Comparison of ENCODE assay signal across 16 cellular contexts in the genomic region with DNA sequence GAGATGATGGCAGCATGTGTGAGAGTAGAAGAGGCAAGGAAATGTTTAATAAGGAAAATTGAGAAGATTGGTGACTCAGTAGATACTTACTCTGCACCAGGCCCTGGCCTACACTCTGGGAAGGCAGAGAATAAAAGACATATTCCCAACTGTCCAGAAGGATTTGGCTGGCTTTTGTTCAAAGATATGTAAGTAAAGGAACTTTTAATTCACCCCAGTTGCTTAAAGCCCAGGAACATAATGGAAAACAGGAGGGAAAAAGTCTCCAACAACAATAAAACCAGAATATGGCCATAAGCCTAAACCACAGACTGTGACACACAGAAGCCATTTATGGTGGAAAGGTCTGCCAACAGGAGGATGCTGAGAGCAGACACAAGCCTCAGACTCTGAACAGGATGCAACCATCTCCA.
DNase-seq lines count a peak whose midpoint lies in the region; ATAC-seq, FAIRE-seq and TF ChIP-seq lines count a peak whose summit lies in the region.
"Had no signal": no experiment of that assay in that cellular context is flagged by ENCODE, and none has a peak within 500 bp of the region (broad histone marks: within the 10 kb centered on the region; RNA-seq: fewer than 3 reads in every experiment).

No MANE protein-coding gene starts in this region.

- H3K27ac Mint-ChIP-seq in astrocyte (ENCODE audit: unreplicated experiment), result no peak overlapping the region
- H3K27ac Mint-ChIP-seq in type B pancreatic cell, result no peak overlapping the region
- H3K27ac Mint-ChIP-seq: B cell had no signal

- DNase-seq in GM03348 (ENCODE audit: low spot score) (peak; percentile 56), astrocyte (ENCODE audit: low read depth) (peak; percentile 77), left ventricle myocardium inferior (no peak), smooth muscle cell (lab: John Stamatoyannopoulos, UW; ENCODE audit: unreplicated experiment) (no peak), type B pancreatic cell (ENCODE audit: extremely low spot score, unreplicated experiment) (no peak), mesenteric fat pad (ENCODE audit: low spot score) (no peak)
- DNase-seq: activated CD8-positive, alpha-beta memory T cell treated with anti-CD3 and anti-CD28 coated beads, Interleukin-2, amount 50 U/mL, for 48 hours; activated naive CD4-positive, alpha-beta T cell treated with anti-CD3 and anti-CD28 coated beads, Interleukin-2, amount 50 U/mL, for 16 hours; DMS 273 treated with DMSO at 0.1 percent for 48 hours; NCI-H1092 treated with DMSO at 0.1 percent for 48 hours; NCI-H345 had no signal

- no peaks in the 10 kb centered on the region for H3F3A ChIP-seq in smooth muscle cell (ENCODE audit: low read depth)

- peaks cover 7% of the 10 kb centered on the region for H3K4me1 ChIP-seq in astrocyte (ENCODE audit: insufficient read depth, low read length)
- peaks cover 19% of the 10 kb centered on the region for H3K4me1 ChIP-seq in left ventricle myocardium inferior
- H3K4me1 ChIP-seq in smooth muscle cell (ENCODE audit: low read depth), result no peaks in the 10 kb centered on the region

- FAIRE-seq in astrocyte (lab: Jason Lieb, UNC), result peak; percentile 23
- FAIRE-seq: endothelial cell of umbilical vein, HepG2 had no signal

- H3K4me1 Mint-ChIP-seq in astrocyte (ENCODE audit: low read depth, unreplicated experiment) (no peaks in the 10 kb centered on the region), type B pancreatic cell (ENCODE audit: unreplicated experiment) (no peaks in the 10 kb centered on the region)
- H3K4me1 Mint-ChIP-seq: B cell had no signal

- H3K36me3 ChIP-seq in astrocyte (ENCODE audit: insufficient read depth, low read length) (no peaks in the 10 kb centered on the region), left ventricle myocardium inferior (no peaks in the 10 kb centered on the region), smooth muscle cell (ENCODE audit: low read depth) (no peaks in the 10 kb centered on the region)

- no peak for ATAC-seq in GM19035 (IDR thresholded peaks at IDR 0.05; ENCODE audit: unreplicated experiment)
- ATAC-seq in GM19452 (IDR thresholded peaks at IDR 0.05; ENCODE audit: unreplicated experiment), result no peak
- ATAC-seq: HepG2 had no signal

- H3K36me3 Mint-ChIP-seq in astrocyte (ENCODE audit: low read depth, unreplicated experiment) (no peaks in the 10 kb centered on the region), type B pancreatic cell (no peaks in the 10 kb centered on the region)

- peaks cover 8% of the 10 kb centered on the region for H3K9me3 Mint-ChIP-seq in astrocyte (ENCODE audit: unreplicated experiment)
- peaks cover 6% of the 10 kb centered on the region for H3K9me3 Mint-ChIP-seq in type B pancreatic cell

- intact Hi-C loops in left ventricle myocardium inferior (cut with micrococcal nuclease), result no loop called here

- no peaks in the 10 kb centered on the region for H3K27me3 Mint-ChIP-seq in astrocyte (ENCODE audit: low read depth, unreplicated experiment)
- no peaks in the 10 kb centered on the region for H3K27me3 Mint-ChIP-seq in type B pancreatic cell

- TF ChIP-seq CTCF in astrocyte (IDR thresholded peaks at IDR 0.05; ENCODE audit: insufficient read depth, low read depth, low read length) (no peak), left ventricle myocardium inferior (IDR thresholded peaks at IDR 0.05; ENCODE audit: borderline replicate concordance) (no peak), smooth muscle cell (IDR thresholded peaks at IDR 0.05; ENCODE audit: borderline replicate concordance, insufficient read depth, poor library complexity, severe bottlenecking) (no peak), type B pancreatic cell (conservative IDR thresholded peaks at IDR 0.05) (no peak)

- H4K20me1 ChIP-seq in astrocyte (ENCODE audit: insufficient read depth, low read length), result no peaks in the 10 kb centered on the region
- no peaks in the 10 kb centered on the region for H4K20me1 ChIP-seq in smooth muscle cell (ENCODE audit: low read depth)

- H3K27me3 ChIP-seq in astrocyte (ENCODE audit: insufficient read depth, low read length), result no peaks in the 10 kb centered on the region
- H3K27me3 ChIP-seq in left ventricle myocardium inferior (ENCODE audit: low read depth), result no peaks in the 10 kb centered on the region
- no peaks in the 10 kb centered on the region for H3K27me3 ChIP-seq in smooth muscle cell (ENCODE audit: low read depth)

- H3K9me3 ChIP-seq in astrocyte (ENCODE audit: insufficient read depth, low read depth, low read length) (no peaks in the 10 kb centered on the region), left ventricle myocardium inferior (replicated peaks) (peaks cover 21% of the 10 kb centered on the region), smooth muscle cell (replicated peaks; ENCODE audit: low read depth) (peaks cover 9% of the 10 kb centered on the region)

- peak overlapping the region; percentile 0 for H3K4me2 ChIP-seq in astrocyte (ENCODE audit: low read length)
- no peak overlapping the region for H3K4me2 ChIP-seq in smooth muscle cell

- H2AFZ ChIP-seq in astrocyte (ENCODE audit: low read depth, low read length) (peak overlapping the region; percentile 6), smooth muscle cell (ENCODE audit: low read depth) (peak overlapping the region; percentile 29)

- H3K9ac ChIP-seq in astrocyte (ENCODE audit: low read length) (no peak overlapping the region), smooth muscle cell (ENCODE audit: low read depth) (no peak overlapping the region)

- no peaks in the 10 kb centered on the region for H3K79me2 ChIP-seq in astrocyte (ENCODE audit: insufficient read depth, low read length)
- no peaks in the 10 kb centered on the region for H3K79me2 ChIP-seq in smooth muscle cell (ENCODE audit: low read depth)

- H3K27ac ChIP-seq in astrocyte (ENCODE audit: low read depth, low read length), result peak overlapping the region; percentile 24
- H3K27ac ChIP-seq in left ventricle myocardium inferior (replicated peaks), result peak overlapping the region; percentile 58
- no peak overlapping the region for H3K27ac ChIP-seq in smooth muscle cell (ENCODE audit: low read depth)

- H3K4me3 Mint-ChIP-seq in astrocyte (ENCODE audit: unreplicated experiment), result no peak overlapping the region
- H3K4me3 Mint-ChIP-seq in type B pancreatic cell, result no peak overlapping the region
- H3K4me3 Mint-ChIP-seq: B cell had no signal

- H3K4me3 ChIP-seq in astrocyte (ENCODE audit: insufficient read depth, low read depth, low read length), result no peak overlapping the region
- H3K4me3 ChIP-seq in left ventricle myocardium inferior, result no peak overlapping the region
- no peak overlapping the region for H3K4me3 ChIP-seq in smooth muscle cell

Comparison
In these comparisons a context has a peak if more than half of its experiments do, and no peak if none do; other contexts are left out.
1. DNase-seq: peak in GM03348 (single experiment) and astrocyte (single experiment); none in left ventricle myocardium inferior (single experiment), smooth muscle cell (single experiment), type B pancreatic cell (single experiment) and mesenteric fat pad (single experiment).